9 cellular contexts compared by ENCODE assay signal in the genomic region with DNA sequence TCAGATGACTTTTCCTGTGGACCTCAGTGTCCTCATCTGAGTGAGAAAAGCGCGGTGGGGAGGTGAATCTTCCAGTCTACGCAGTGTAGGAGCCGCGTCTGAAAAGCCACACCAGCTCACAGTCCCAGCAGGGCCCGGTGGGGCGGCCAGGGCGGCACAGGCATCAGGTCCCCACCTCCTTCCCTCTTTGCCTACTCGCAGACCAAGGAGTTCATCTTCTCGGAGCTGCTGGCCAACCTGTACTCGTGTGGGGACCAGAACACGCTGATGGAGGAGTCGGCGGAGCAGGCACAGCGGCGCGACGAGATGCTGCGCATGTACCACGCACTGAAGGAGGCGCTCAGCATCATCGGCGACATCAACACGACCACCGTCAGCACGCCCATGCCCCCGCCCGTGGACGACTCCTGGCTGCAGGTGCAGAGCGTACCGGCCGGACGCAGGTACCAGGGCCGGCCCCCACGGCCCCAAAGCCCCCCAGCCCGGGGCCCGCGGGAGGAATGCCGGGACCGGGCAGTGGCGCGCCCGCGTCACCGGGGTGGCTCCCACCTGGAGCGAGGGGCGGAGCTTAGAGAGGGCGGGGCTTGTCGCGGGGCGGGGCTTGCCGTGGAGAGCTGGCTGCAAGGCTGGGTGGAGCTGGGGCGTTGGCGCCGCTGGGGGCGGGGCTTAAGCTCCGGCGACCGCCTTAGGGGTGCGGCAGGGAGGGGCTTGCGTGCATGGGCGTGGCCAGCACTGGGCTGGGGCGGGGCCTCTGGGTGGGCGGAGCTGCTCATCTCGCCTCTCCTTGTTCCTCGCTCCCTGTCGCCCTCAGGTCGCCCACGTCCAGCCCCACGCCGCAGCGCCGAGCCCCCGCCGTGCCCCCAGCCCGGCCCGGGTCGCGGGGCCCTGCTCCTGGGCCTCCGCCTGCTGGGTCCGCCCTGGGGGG. TPM values are rescaled to one million over a fixed set of nuclear protein-coding genes. Genes with fewer than 3 reads are reported as not detected.
DNase-seq lines count a peak whose midpoint lies in the region; ATAC-seq, FAIRE-seq and TF ChIP-seq lines count a peak whose summit lies in the region.
"Had no signal": no experiment of that assay in that cellular context is flagged by ENCODE, and none has a peak within 500 bp of the region (broad histone marks: within the 10 kb centered on the region; RNA-seq: fewer than 3 reads in every experiment).

No MANE protein-coding gene starts in this region.

- no peak overlapping the region for H3K4me3 ChIP-seq in BE2C (ENCODE audit: low read depth, low read length)
- H3K4me3 ChIP-seq: HAP-1 had no signal

- peaks cover 37% of the 10 kb centered on the region for H3K27me3 Mint-ChIP-seq in activated naive CD8-positive, alpha-beta T cell treated with anti-CD3 and anti-CD28 coated beads, Interleukin-2, amount 10 ng/mL, durations not matched to agents 7 days and 5 days

- peaks cover 17% of the 10 kb centered on the region for H3K4me1 Mint-ChIP-seq in activated naive CD8-positive, alpha-beta T cell treated with anti-CD3 and anti-CD28 coated beads, Interleukin-2, amount 10 ng/mL, durations not matched to agents 7 days and 5 days

- FAIRE-seq in GM19239 (lab: Jason Lieb, UNC), result no peak

- H3K9me3 ChIP-seq in BE2C, result no peaks in the 10 kb centered on the region; the same call in 1 of the 2 replicates
- H3K9me3 ChIP-seq: HAP-1 had no signal

- H3K36me3 Mint-ChIP-seq in activated naive CD8-positive, alpha-beta T cell treated with anti-CD3 and anti-CD28 coated beads, Interleukin-2, amount 10 ng/mL, durations not matched to agents 7 days and 5 days, result no peaks in the 10 kb centered on the region

- no peak for TF ChIP-seq CTCF in BE2C (IDR thresholded peaks at IDR 0.05; ENCODE audit: low read depth, low read length)

- intact Hi-C loops in Right ventricle myocardium superior (cut with DNase I), result no loop called here

- peaks cover 3% of the 10 kb centered on the region for H3K36me3 ChIP-seq in BE2C
- H3K36me3 ChIP-seq: HAP-1 had no signal

- no peaks in the 10 kb centered on the region for H3K27me3 ChIP-seq in BE2C

- peak overlapping the region; percentile 87 for H3K4me3 Mint-ChIP-seq in activated naive CD8-positive, alpha-beta T cell treated with anti-CD3 and anti-CD28 coated beads, Interleukin-2, amount 10 ng/mL, durations not matched to agents 7 days and 5 days

- peak overlapping the region; percentile 76 for H3K27ac Mint-ChIP-seq in activated naive CD8-positive, alpha-beta T cell treated with anti-CD3 and anti-CD28 coated beads, Interleukin-2, amount 10 ng/mL, durations not matched to agents 7 days and 5 days

- H3K9me3 Mint-ChIP-seq in activated naive CD8-positive, alpha-beta T cell treated with anti-CD3 and anti-CD28 coated beads, Interleukin-2, amount 10 ng/mL, durations not matched to agents 7 days and 5 days, result no peaks in the 10 kb centered on the region

- DNase-seq in BE2C (peak; percentile 94), GM19239 (ENCODE audit: insufficient read length, low spot score) (peak; percentile 95), T follicular helper cell (ENCODE audit: low read depth) (peak; percentile 98), Right ventricle myocardium superior (peak; percentile 90), retina (peak; percentile 35), NCI-H526 treated with DMSO at 0.1 percent for 48 hours (lab: John Stamatoyannopoulos, UW) (no peak)
- DNase-seq in activated naive CD8-positive, alpha-beta T cell treated with anti-CD3 and anti-CD28 coated beads, Interleukin-2, amount 10 ng/mL, durations not matched to agents 7 days and 5 days, result peak; percentile 100

- ATAC-seq in HG03439 (IDR thresholded peaks at IDR 0.05; ENCODE audit: unreplicated experiment) (peak; percentile 80), Right ventricle myocardium superior (ENCODE audit: poor library complexity) (peak; percentile 86)
- peak; percentile 87 for ATAC-seq in activated naive CD8-positive, alpha-beta T cell treated with anti-CD3 and anti-CD28 coated beads, Interleukin-2, amount 10 ng/mL, durations not matched to agents 7 days and 5 days (ENCODE audit: low read depth)

- peaks cover 9% of the 10 kb centered on the region for H3K4me1 ChIP-seq in BE2C
- H3K4me1 ChIP-seq: HAP-1 had no signal

- POLR2A ChIA-PET in activated naive CD8-positive, alpha-beta T cell treated with anti-CD3 and anti-CD28 coated beads, Interleukin-2, amount 10 ng/mL, durations not matched to agents 7 days and 5 days (lab: Charles Lee), result interaction anchor here (0.6 to 1.5 kb wide), 8 partner anchors 10 to 90 kb away, joined by 3 to 6 read pairs (median 4); partner anchors contain the start of genes BBLN, GOLGA2 and SWI5

RNA-seq across cellular contexts. Expression of gene GOLGA2, which starts 25.6 kb away (rescaled TPM):
- polyA plus RNA-seq in BE2C (2012; ENCODE audit: insufficient read depth, insufficient read length, low read depth), result 76.2 TPM
- 10 to 100 TPM; 72.6 to 72.7 TPM for total RNA-seq in activated naive CD8-positive, alpha-beta T cell treated with anti-CD3 and anti-CD28 coated beads, Interleukin-2, amount 10 ng/mL, durations not matched to agents 7 days and 5 days
- total RNA-seq in Right ventricle myocardium superior, result 77.7 TPM

RNA-seq across cellular contexts. Expression of gene SWI5, which starts 25.9 kb away (rescaled TPM):
- polyA plus RNA-seq in BE2C (2012; ENCODE audit: insufficient read depth, insufficient read length, low read depth), result 15.7 TPM
- total RNA-seq in activated naive CD8-positive, alpha-beta T cell treated with anti-CD3 and anti-CD28 coated beads, Interleukin-2, amount 10 ng/mL, durations not matched to agents 7 days and 5 days, result 10 to 100 TPM; 12.3 to 14.3 TPM
- total RNA-seq in Right ventricle myocardium superior, result 16.3 TPM

RNA-seq across cellular contexts. Expression of gene DNM1, which starts 47.0 kb away (rescaled TPM):
- 83.3 TPM for polyA plus RNA-seq in BE2C (2012; ENCODE audit: insufficient read depth, insufficient read length, low read depth)
- 1 to 10 TPM; 1.2 to 1.4 TPM for total RNA-seq in activated naive CD8-positive, alpha-beta T cell treated with anti-CD3 and anti-CD28 coated beads, Interleukin-2, amount 10 ng/mL, durations not matched to agents 7 days and 5 days
- total RNA-seq in Right ventricle myocardium superior, result 7.0 TPM

RNA-seq across cellular contexts. Expression of gene CIZ1, which starts 58.8 kb away (rescaled TPM):
- polyA plus RNA-seq in BE2C (2012; ENCODE audit: insufficient read depth, insufficient read length, low read depth), result 260 TPM
- total RNA-seq in activated naive CD8-positive, alpha-beta T cell treated with anti-CD3 and anti-CD28 coated beads, Interleukin-2, amount 10 ng/mL, durations not matched to agents 7 days and 5 days, result 100 to 1,000 TPM; 149 to 152 TPM
- 75.3 TPM for total RNA-seq in Right ventricle myocardium superior
